ENCODE assay signal across 15 cellular contexts in genomic region chr1:53046930-53047329, GRCh38. TPM values are rescaled to one million over a fixed set of nuclear protein-coding genes. Genes with fewer than 3 reads are reported as not detected.
DNase-seq lines count a peak whose midpoint lies in the region; ATAC-seq, FAIRE-seq and TF ChIP-seq lines count a peak whose summit lies in the region.
"Had no signal": no experiment of that assay in that cellular context is flagged by ENCODE, and none has a peak within 500 bp of the region (broad histone marks: within the 10 kb centered on the region; RNA-seq: fewer than 3 reads in every experiment).

No MANE protein-coding gene starts in this region.

- no peak for TF ChIP-seq RAD21 in H1 (IDR thresholded peaks at IDR 0.05 in 1 of 2, conservative IDR thresholded peaks at IDR 0.05 in 1 of 2; ENCODE audit: low read depth in 2 of 2, low read length in 2 of 2)

- DNase-seq in GM23338 (ENCODE audit: low spot score) (no peak), PC-3 (peak; percentile 33), H1 (ENCODE audit: low read depth in 1 of 2, low spot score in 2 of 2) (no peak), mesenchymal stem cell (peak; percentile 52), NCI-H187 treated with DMSO at 0.1 percent for 48 hours (lab: John Stamatoyannopoulos, UW) (no peak), MM.1S (no peak), NCI-H1436 (lab: John Stamatoyannopoulos, UW) (no peak)
- DNase-seq: activated CD4-positive, alpha-beta memory T cell treated with anti-CD3 and anti-CD28 coated beads for 36 hours; CD4-positive, alpha-beta memory T cell; stimulated activated CD4-positive, alpha-beta T cell treated with anti-CD3 and anti-CD28 coated beads, Interleukin-1b, Interleukin-23, amount 100 ng/mL, for 48 hours; stimulated activated naive CD8-positive, alpha-beta T cell treated with anti-CD3 and anti-CD28 coated beads, Interleukin-15, Interleukin-2, amounts not matched to agents 100 U/mL and 50 U/mL, for 24 hours had no signal

- 68% methylated on average over 2 of the region's 2 CpGs; no CpG with 5 or more reads in 1 of the 2 experiments for WGBS in H1 (ENCODE audit: extremely low coverage in 1 of 2, insufficient coverage in 1 of 2, insufficient read length in 1 of 2, insufficient replicate concordance in 2 of 2, low coverage in 1 of 2, low lambda C conversion rate in 2 of 2, missing lambda C conversion rate in 1 of 2), 2 experiments
- 19% methylated on average over 2 of the region's 2 CpGs for WGBS in mesenchymal stem cell

- no peak overlapping the region for H3K27ac Mint-ChIP-seq in GM23338
- H3K27ac Mint-ChIP-seq: activated CD4-positive, alpha-beta memory T cell treated with anti-CD3 and anti-CD28 coated beads for 36 hours had no signal

- TF ChIP-seq CTCF in GM23338 (conservative IDR thresholded peaks at IDR 0.05; ENCODE audit: low read depth in 2 of 2) (no peak), PC-3 (conservative IDR thresholded peaks at IDR 0.05; ENCODE audit: low read depth, low read length) (no peak), H1 (IDR thresholded peaks at IDR 0.05; ENCODE audit: control extremely low read depth in 1 of 3, insufficient read depth in 1 of 3, low read depth in 1 of 3, low read length in 3 of 3) (no peak), MM.1S (IDR thresholded peaks at IDR 0.05; ENCODE audit: low read length) (no peak)

- no peak overlapping the region for H3K4ac ChIP-seq in H1 (replicated peaks; ENCODE audit: insufficient read length, low read depth, low read length)
- peak overlapping the region in 1 of 2 experiments; percentile 4 for H3K4ac ChIP-seq in mesenchymal stem cell (ENCODE audit: low read depth in 1 of 2, low read length in 2 of 2)

- H3K79me1 ChIP-seq in H1 (ENCODE audit: low read depth, low read length) (no peaks in the 10 kb centered on the region), mesenchymal stem cell (replicated peaks; ENCODE audit: low read length, poor library complexity, severe bottlenecking) (peaks cover 3% of the 10 kb centered on the region)

- no peak overlapping the region for H3K18ac ChIP-seq in H1 (ENCODE audit: extremely low read depth, low read length)
- H3K18ac ChIP-seq in mesenchymal stem cell (ENCODE audit: low read depth in 1 of 2, low read length in 2 of 2), result peak overlapping the region; percentile 1 to 43

- no peak overlapping the region for H3K4me2 ChIP-seq in GM23338
- H3K4me2 ChIP-seq in PC-3 (ENCODE audit: low read length), result peak overlapping the region; percentile 57
- H3K4me2 ChIP-seq in H1 (ENCODE audit: insufficient read depth in 1 of 2, low read depth in 2 of 2, low read length in 2 of 2), result no peak overlapping the region
- no peak overlapping the region for H3K4me2 ChIP-seq in mesenchymal stem cell (ENCODE audit: low read length, poor library complexity, severe bottlenecking)
- H3K4me2 ChIP-seq in MM.1S (ENCODE audit: low read depth, low read length), result no peak overlapping the region

- H2BK120ac ChIP-seq in H1 (replicated peaks; ENCODE audit: low read depth, low read length) (no peak overlapping the region), mesenchymal stem cell (ENCODE audit: low read depth, low read length) (no peak overlapping the region)

- CTCF ChIA-PET in PC-3 (lab: Charles Lee), result no interaction called here
- CTCF ChIA-PET in H1 (lab: Charles Lee; ENCODE audit: partially characterized antibody), result interaction anchor here (0.8 to 0.9 kb wide), 3 partner anchors 12 to 117 kb away, joined by 3 read pairs; no protein-coding TSS in a partner anchor

- H3K23me2 ChIP-seq in H1 (ENCODE audit: low read depth, low read length), result no peaks in the 10 kb centered on the region

- H4K8ac ChIP-seq in H1 (ENCODE audit: extremely low read depth, insufficient read depth, low read length) (no peak overlapping the region; the same call in 1 of the 2 replicates), mesenchymal stem cell (ENCODE audit: low read length) (no peak overlapping the region)

- BruUV-seq in PC-3 (replicated peaks; lab: Mats Ljungman, UMichigan), result no TSS peak

- no peaks in the 10 kb centered on the region for H3K9me3 Mint-ChIP-seq in GM23338
- H3K9me3 Mint-ChIP-seq: activated CD4-positive, alpha-beta memory T cell treated with anti-CD3 and anti-CD28 coated beads for 36 hours; activated naive CD4-positive, alpha-beta T cell treated with anti-CD3 and anti-CD28 coated beads, Interleukin-2, amount 50 U/mL, for 24 hours had no signal

- no peaks in the 10 kb centered on the region for H3K27me3 Mint-ChIP-seq in GM23338 (ENCODE audit: insufficient read depth, low read depth, poor library complexity)
- H3K27me3 Mint-ChIP-seq: activated CD4-positive, alpha-beta memory T cell treated with anti-CD3 and anti-CD28 coated beads for 36 hours; activated naive CD4-positive, alpha-beta T cell treated with anti-CD3 and anti-CD28 coated beads, Interleukin-2, amount 50 U/mL, for 24 hours; CD4-positive, alpha-beta memory T cell had no signal

- ATAC-seq in GM23338 (peak; percentile 55), PC-3 (peak; percentile 36; the same call in 1 of the 2 replicates), HG02798 (IDR thresholded peaks at IDR 0.05; ENCODE audit: poor library complexity, unreplicated experiment) (no peak)

- H3K9me3 ChIP-seq in PC-3 (ENCODE audit: low read length) (no peaks in the 10 kb centered on the region), H1 (ENCODE audit: insufficient read depth in 2 of 2, low read depth in 1 of 2, low read length in 1 of 2) (no peaks in the 10 kb centered on the region), mesenchymal stem cell (ENCODE audit: control insufficient read depth, low read length) (no peaks in the 10 kb centered on the region), MM.1S (replicated peaks; ENCODE audit: insufficient read depth, low read length) (no peaks in the 10 kb centered on the region)

- H3K79me2 ChIP-seq in GM23338 (replicated peaks; ENCODE audit: insufficient read depth), result no peaks in the 10 kb centered on the region
- no peaks in the 10 kb centered on the region for H3K79me2 ChIP-seq in PC-3 (ENCODE audit: low read length)
- H3K79me2 ChIP-seq in H1 (ENCODE audit: control insufficient read depth in 1 of 2, insufficient read depth in 2 of 2, low read length in 2 of 2), result no peaks in the 10 kb centered on the region
- H3K79me2 ChIP-seq in MM.1S (ENCODE audit: low read length), result no peaks in the 10 kb centered on the region

- H3K4me3 ChIP-seq in GM23338 (no peak overlapping the region), PC-3 (ENCODE audit: low read length) (no peak overlapping the region), H1 (ENCODE audit: extremely low read depth in 1 of 4, insufficient read depth in 2 of 4, low read depth in 3 of 4, low read length in 4 of 4) (no peak overlapping the region), mesenchymal stem cell (ENCODE audit: insufficient read depth in 1 of 2, low read depth in 1 of 2, low read length in 2 of 2) (no peak overlapping the region), MM.1S (ENCODE audit: low read length) (no peak overlapping the region)

- H3K36me3 ChIP-seq in GM23338 (ENCODE audit: insufficient read depth) (no peaks in the 10 kb centered on the region), PC-3 (ENCODE audit: low read depth, low read length) (peaks cover 12% of the 10 kb centered on the region; the same call in 1 of the 2 replicates), H1 (ENCODE audit: control insufficient read depth in 2 of 4, insufficient read depth in 4 of 4, low read length in 3 of 4) (no peaks in the 10 kb centered on the region), mesenchymal stem cell (ENCODE audit: control insufficient read depth in 1 of 2, insufficient read depth in 2 of 2, low read depth in 1 of 2, low read length in 2 of 2) (peaks cover 5 to 49% of the 10 kb centered on the region in 2 experiments), MM.1S (replicated peaks; ENCODE audit: insufficient read depth, low read length) (no peaks in the 10 kb centered on the region)

- H4K20me1 ChIP-seq in GM23338 (replicated peaks; ENCODE audit: insufficient read depth) (no peaks in the 10 kb centered on the region), PC-3 (ENCODE audit: low read length) (no peaks in the 10 kb centered on the region), H1 (replicated peaks in 1 of 2; ENCODE audit: control insufficient read depth in 1 of 2, insufficient read depth in 2 of 2, low read length in 2 of 2) (no peaks in the 10 kb centered on the region), MM.1S (ENCODE audit: insufficient read depth, low read length) (no peaks in the 10 kb centered on the region)

- no peak overlapping the region for H3K56ac ChIP-seq in H1 (replicated peaks; ENCODE audit: insufficient read length, low read depth, low read length)

- H4K91ac ChIP-seq in H1 (replicated peaks; ENCODE audit: insufficient read length, low read length) (no peak overlapping the region), mesenchymal stem cell (ENCODE audit: low read length) (no peak overlapping the region)

- H2BK20ac ChIP-seq in H1 (ENCODE audit: low read length), result no peak overlapping the region

- H3K27me3 ChIP-seq in GM23338 (ENCODE audit: insufficient read depth) (no peaks in the 10 kb centered on the region), PC-3 (ENCODE audit: low read length) (no peaks in the 10 kb centered on the region), H1 (replicated peaks in 1 of 4; ENCODE audit: control insufficient read depth in 3 of 4, extremely low read depth in 1 of 4, insufficient read depth in 3 of 4, low read length in 3 of 4) (no peaks in the 10 kb centered on the region), mesenchymal stem cell (ENCODE audit: control insufficient read depth in 1 of 2, insufficient read depth in 1 of 2, low read length in 2 of 2) (no peaks in the 10 kb centered on the region), MM.1S (replicated peaks; ENCODE audit: insufficient read depth, low read length) (no peaks in the 10 kb centered on the region)

- H2AK5ac ChIP-seq in H1 (ENCODE audit: low read depth, low read length) (no peak overlapping the region), mesenchymal stem cell (ENCODE audit: low read length, severe bottlenecking) (no peak overlapping the region)

- H2AFZ ChIP-seq in GM23338 (no peak overlapping the region), PC-3 (ENCODE audit: low read length) (no peak overlapping the region), H1 (ENCODE audit: low read length) (no peak overlapping the region), mesenchymal stem cell (ENCODE audit: low read depth, low read length) (no peak overlapping the region), MM.1S (ENCODE audit: low read length) (no peak overlapping the region)

- intact Hi-C loops in PC-3 (cut with micrococcal nuclease), result loop anchor here (5.0 kb wide), 1 partner anchor 130 kb away; no protein-coding TSS in a partner anchor

- peaks cover 39% of the 10 kb centered on the region for H3K4me1 ChIP-seq in GM23338 (ENCODE audit: insufficient read depth)
- H3K4me1 ChIP-seq in PC-3 (ENCODE audit: insufficient read depth, low read length), result peaks cover 40% of the 10 kb centered on the region
- peaks cover 5 to 13% (median 10%) of the 10 kb centered on the region in 4 experiments for H3K4me1 ChIP-seq in H1 (replicated peaks in 1 of 4; ENCODE audit: control insufficient read depth in 3 of 4, insufficient read depth in 4 of 4, low read length in 3 of 4)
- H3K4me1 ChIP-seq in mesenchymal stem cell (ENCODE audit: control insufficient read depth, insufficient read depth, low read depth, low read length), result peaks cover 7% of the 10 kb centered on the region
- no peaks in the 10 kb centered on the region for H3K4me1 ChIP-seq in MM.1S (ENCODE audit: low read length)

- H3K27ac ChIP-seq in GM23338 (ENCODE audit: low read depth) (no peak overlapping the region), PC-3 (ENCODE audit: low read length) (peak overlapping the region; percentile 89), H1 (ENCODE audit: low read depth, low read length) (no peak overlapping the region), mesenchymal stem cell (ENCODE audit: low read length, poor library complexity, severe bottlenecking) (peak overlapping the region; percentile 66), MM.1S (ENCODE audit: low read length) (no peak overlapping the region)
- H3K27ac ChIP-seq: epithelial cell of prostate had no signal

- H3K14ac ChIP-seq in H1 (ENCODE audit: insufficient read length), result no peak overlapping the region
- no peak overlapping the region for H3K14ac ChIP-seq in mesenchymal stem cell (ENCODE audit: low read length in 2 of 2)

- no peak overlapping the region for H3K4me3 Mint-ChIP-seq in GM23338
- H3K4me3 Mint-ChIP-seq: activated CD4-positive, alpha-beta memory T cell treated with anti-CD3 and anti-CD28 coated beads for 36 hours; activated naive CD4-positive, alpha-beta T cell treated with anti-CD3 and anti-CD28 coated beads, Interleukin-2, amount 50 U/mL, for 24 hours; CD4-positive, alpha-beta memory T cell had no signal

- FAIRE-seq in H1 (lab: Jason Lieb, UNC), result no peak
- FAIRE-seq: islet of Langerhans had no signal

- H3F3A ChIP-seq in GM23338 (replicated peaks; ENCODE audit: low read depth) (no peaks in the 10 kb centered on the region), PC-3 (ENCODE audit: low read length, unreplicated experiment) (peaks cover 14% of the 10 kb centered on the region), MM.1S (ENCODE audit: insufficient read depth, low read length) (no peaks in the 10 kb centered on the region)

- H3K23ac ChIP-seq in H1 (ENCODE audit: insufficient read length) (no peak overlapping the region), mesenchymal stem cell (ENCODE audit: low read length in 2 of 2) (no peak overlapping the region)

- H2BK15ac ChIP-seq in H1 (ENCODE audit: low read length), result no peak overlapping the region
- H2BK15ac ChIP-seq in mesenchymal stem cell (ENCODE audit: low read depth, poor library complexity, severe bottlenecking), result no peak overlapping the region

- no peaks in the 10 kb centered on the region for H3K9me2 ChIP-seq in GM23338 (ENCODE audit: insufficient read depth)
- H3K9me2 ChIP-seq in PC-3 (replicated peaks; ENCODE audit: low read length), result no peaks in the 10 kb centered on the region
- H3K9me2 ChIP-seq in MM.1S (replicated peaks; ENCODE audit: insufficient read depth, low read length), result no peaks in the 10 kb centered on the region

- H2BK12ac ChIP-seq in H1 (ENCODE audit: low read depth, low read length), result no peak overlapping the region
- peak overlapping the region in 1 of 2 experiments; percentile 2 for H2BK12ac ChIP-seq in mesenchymal stem cell (ENCODE audit: low read length in 2 of 2)

- H3K9ac ChIP-seq in PC-3 (ENCODE audit: low read length) (peak overlapping the region; percentile 25), H1 (replicated peaks in 1 of 4; ENCODE audit: extremely low read depth in 1 of 4, low read depth in 3 of 4, low read length in 3 of 4) (no peak overlapping the region), mesenchymal stem cell (ENCODE audit: low read length) (peak overlapping the region; percentile 31), MM.1S (ENCODE audit: low read length) (no peak overlapping the region)

- no peak for TF ChIP-seq EP300 in H1 (IDR thresholded peaks at IDR 0.05; ENCODE audit: borderline replicate concordance in 1 of 2, low read depth in 2 of 2, low read length in 2 of 2)

- no peak for TF ChIP-seq POLR2A in H1 (IDR thresholded peaks at IDR 0.05; ENCODE audit: control extremely low read depth in 1 of 2, low read depth in 2 of 2, low read length in 2 of 2)

- peaks cover 37% of the 10 kb centered on the region; the same call in 2 of the 3 replicates for H3K4me1 Mint-ChIP-seq in GM23338

- no peak overlapping the region for H4K5ac ChIP-seq in H1 (ENCODE audit: insufficient read length, low read depth, low read length)

- POLR2A ChIA-PET in PC-3 (lab: Charles Lee; ENCODE audit: unreplicated experiment), result no interaction called here
- POLR2A ChIA-PET in H1 (lab: Charles Lee; ENCODE audit: partially characterized antibody), result interaction anchor here (1.0 kb wide), 1 partner anchor 71 kb away, joined by 3 read pairs; no protein-coding TSS in a partner anchor

- H2BK5ac ChIP-seq in H1 (ENCODE audit: low read depth, low read length) (no peak overlapping the region), mesenchymal stem cell (ENCODE audit: low read depth, low read length, poor library complexity, severe bottlenecking) (no peak overlapping the region)

- H3K36me3 Mint-ChIP-seq in GM23338 (ENCODE audit: low read depth), result no peaks in the 10 kb centered on the region

RNA-seq across cellular contexts. Expression of gene PODN, which starts 15.1 kb away (rescaled TPM):
- total RNA-seq in GM23338 (2014; rRNA removed; shearing (Covaris generic)), result 0.24 and 1.0 TPM in 2 replicates
- polyA plus RNA-seq in GM23338 (2016; fragmentation: Nextera tagmentation; extraction: Ambion mirVana) (0.16 TPM in 1 of 2 replicates, not detected in the other), H1 (2011; rRNA removed) (0.17 and 0.63 TPM in 2 replicates)
- total RNA-seq in PC-3 (2014; rRNA removed), result not detected in 2 replicates
- 0.11 and 0.17 TPM in 2 replicates for total RNA-seq in H1 (2021; fragmentation: NEBNext Ultra II Directional; extraction: Animal tissue kit (Norgen Biotek cat#: 25700))
- 0.50 TPM for polyA plus RNA-seq in H1 (2011; cell fraction: cytosol; rRNA removed)
- polyA plus RNA-seq in H1 (2011; cell fraction: nucleus; rRNA removed), result 0.91 TPM
- 0.17 to 0.42 TPM (median 0.31 TPM) in 4 replicates for polyA plus RNA-seq in H1 (2012, experiment 1 of 2)
- polyA plus RNA-seq in H1 (2012, experiment 2 of 2), result 0.22 TPM
- 0.14 TPM for polyA plus RNA-seq in H1 (2013, experiment 1 of 2)
- 0.22 TPM for polyA plus RNA-seq in H1 (2013, experiment 2 of 2)
- polyA minus RNA-seq in H1 (2011; rRNA and poly(A)+ RNA removed), result 0.28 and 0.39 TPM in 2 replicates
- polyA minus RNA-seq in H1 (2011; cell fraction: cytosol; rRNA and poly(A)+ RNA removed), result 1.8 TPM
- 0.30 TPM for polyA minus RNA-seq in H1 (2011; cell fraction: nucleus; rRNA and poly(A)+ RNA removed)
- 54.8 TPM for polyA plus RNA-seq in mesenchymal stem cell (2013, experiment 1 of 2)
- 53.6 TPM for polyA plus RNA-seq in mesenchymal stem cell (2013, experiment 2 of 2)
- total RNA-seq: activated CD4-positive, alpha-beta memory T cell treated with anti-CD3 and anti-CD28 coated beads for 36 hours; CD4-positive, alpha-beta memory T cell had no signal
- polyA plus RNA-seq: CD4-positive, alpha-beta memory T cell had no signal

Comparison
In these comparisons a context has a peak if more than half of its experiments do, and no peak if none do; other contexts are left out.
1. DNase-seq: peak in PC-3 (single experiment) and mesenchymal stem cell (single experiment); none in GM23338 (single experiment), H1 (0 of 2), NCI-H187 treated with DMSO at 0.1 percent for 48 hours (single experiment), MM.1S (single experiment) and NCI-H1436 (single experiment).
2. H3K27ac ChIP-seq: peak in PC-3 (single experiment) and mesenchymal stem cell (single experiment); none in GM23338 (single experiment), H1 (single experiment) and MM.1S (single experiment).
3. H3K9ac ChIP-seq: peak in PC-3 (single experiment) and mesenchymal stem cell (single experiment); none in H1 (0 of 4) and MM.1S (single experiment).